8 cellular contexts compared by ENCODE assay signal in genomic region chr6:131134220-131134831, GRCh38. TPM values are rescaled to one million over a fixed set of nuclear protein-coding genes. Genes with fewer than 3 reads are reported as not detected.
DNase-seq lines count a peak whose midpoint lies in the region; FAIRE-seq and TF ChIP-seq lines count a peak whose summit lies in the region.

No MANE protein-coding gene starts in this region.

- peak overlapping the region; percentile 81 for H3K27ac ChIP-seq in C4-2B
- H3K27ac ChIP-seq in endodermal cell (ENCODE audit: low read depth, low read length), result no peak overlapping the region
- no peak overlapping the region for H3K27ac ChIP-seq in neuronal stem cell (replicated peaks; ENCODE audit: low read length)

- H3K36me3 ChIP-seq in endodermal cell (ENCODE audit: control insufficient read depth, insufficient read depth, low read length) (no peaks in the 10 kb centered on the region), neuronal stem cell (replicated peaks in 1 of 2; ENCODE audit: control insufficient read depth in 2 of 2, insufficient read depth in 2 of 2, low read length in 2 of 2) (no peaks in the 10 kb centered on the region)

- H3K27ac Mint-ChIP-seq in endodermal cell, result no peak overlapping the region

- H3K4me3 ChIP-seq in NB4 (ENCODE audit: low read depth, low read length) (peak overlapping the region; percentile 58), endodermal cell (ENCODE audit: low read length) (peak overlapping the region; percentile 82), neuronal stem cell (ENCODE audit: low read length in 2 of 2) (peak overlapping the region in 1 of 2 donors; percentile 51)

- H2AFZ ChIP-seq in neuronal stem cell (ENCODE audit: low read length), result peak overlapping the region; percentile 99

- peaks cover 6% of the 10 kb centered on the region for H3K4me1 Mint-ChIP-seq in endodermal cell

- H3K79me1 ChIP-seq in neuronal stem cell (ENCODE audit: low read depth, low read length), result peaks cover 2% of the 10 kb centered on the region

- no peak overlapping the region for H2BK12ac ChIP-seq in neuronal stem cell (ENCODE audit: low read length)

- no peak overlapping the region for H2BK120ac ChIP-seq in neuronal stem cell (ENCODE audit: low read depth, low read length)

- H3K9me3 Mint-ChIP-seq in endodermal cell, result no peaks in the 10 kb centered on the region

- no peak overlapping the region for H3K4ac ChIP-seq in neuronal stem cell (ENCODE audit: low read length)

- peaks cover 4% of the 10 kb centered on the region for H3K36me3 Mint-ChIP-seq in endodermal cell (ENCODE audit: low read depth)

- H3K4me3 Mint-ChIP-seq in endodermal cell, result peak overlapping the region; percentile 70

- no peak for FAIRE-seq in urothelium cell line (lab: Jason Lieb, UNC)

- no peak overlapping the region for H2BK15ac ChIP-seq in neuronal stem cell (ENCODE audit: low read length)

- H3K9ac ChIP-seq in endodermal cell (ENCODE audit: extremely low read depth, low read length, poor library complexity, severe bottlenecking), result no peak overlapping the region
- no peak overlapping the region for H3K9ac ChIP-seq in neuronal stem cell (ENCODE audit: low read depth, low read length, poor library complexity)

- H3K23ac ChIP-seq in neuronal stem cell (ENCODE audit: low read depth, low read length, poor library complexity), result no peak overlapping the region

- H3K27me3 ChIP-seq in endodermal cell (ENCODE audit: control insufficient read depth, insufficient read depth, low read length, poor library complexity, severe bottlenecking) (no peaks in the 10 kb centered on the region), neuronal stem cell (ENCODE audit: control insufficient read depth in 3 of 3, insufficient read depth in 3 of 3, low read depth in 1 of 3, low read length in 3 of 3) (no peaks in the 10 kb centered on the region)

- no peak overlapping the region for H4K8ac ChIP-seq in neuronal stem cell (ENCODE audit: low read depth, low read length)

- H2AK5ac ChIP-seq in neuronal stem cell (ENCODE audit: low read depth, low read length), result no peak overlapping the region

- 91 to 96% methylated on average over 4 to 12 of the region's 12 CpGs for WGBS in endodermal cell (ENCODE audit: insufficient coverage in 1 of 2, insufficient read length in 1 of 2), 2 experiments
- WGBS in neuronal stem cell (ENCODE audit: extremely low coverage in 2 of 2, insufficient read length in 2 of 2, insufficient replicate concordance in 1 of 2), 2 donors, result no CpG with 5 or more reads among the region's 12 CpGs

- H3K4me1 ChIP-seq in endodermal cell (ENCODE audit: control insufficient read depth, insufficient read depth, low read length) (no peaks in the 10 kb centered on the region), neuronal stem cell (ENCODE audit: control insufficient read depth in 2 of 2, insufficient read depth in 1 of 2, low read depth in 1 of 2, low read length in 2 of 2) (peaks cover 0 to 9% of the 10 kb centered on the region in 2 donors)

- peaks cover 20% of the 10 kb centered on the region for H3K27me3 Mint-ChIP-seq in endodermal cell (ENCODE audit: insufficient read depth)

- H3K14ac ChIP-seq in neuronal stem cell (ENCODE audit: low read length), result no peak overlapping the region

- H3K4me2 ChIP-seq in neuronal stem cell (ENCODE audit: insufficient read depth, low read length, poor library complexity, severe bottlenecking), result no peak overlapping the region

- TF ChIP-seq CTCF in C4-2B (conservative IDR thresholded peaks at IDR 0.05) (no peak), NB4 (IDR thresholded peaks at IDR 0.05; ENCODE audit: low read depth, low read length) (no peak), endodermal cell (conservative IDR thresholded peaks at IDR 0.05) (no peak)

- H3K9me3 ChIP-seq in endodermal cell (ENCODE audit: control insufficient read depth, low read length), result no peaks in the 10 kb centered on the region
- peaks cover 0 to 5% of the 10 kb centered on the region in 2 donors for H3K9me3 ChIP-seq in neuronal stem cell (replicated peaks in 1 of 2; ENCODE audit: control insufficient read depth in 2 of 2, insufficient read depth in 1 of 2, low read depth in 1 of 2, low read length in 2 of 2)

- no peak overlapping the region for H3K18ac ChIP-seq in neuronal stem cell (ENCODE audit: low read length)

- H4K91ac ChIP-seq in neuronal stem cell (ENCODE audit: low read depth, low read length, poor library complexity), result no peak overlapping the region

- H2BK5ac ChIP-seq in neuronal stem cell (ENCODE audit: low read length), result no peak overlapping the region

- no peak for TF ChIP-seq POLR2A in NB4 (IDR thresholded peaks at IDR 0.05; ENCODE audit: extremely low read depth, insufficient read length)
- TF ChIP-seq POLR2A in erythroblast (IDR thresholded peaks at IDR 0.05; ENCODE audit: low read length), result no peak

- DNase-seq in NB4 (ENCODE audit: low read depth), result no peak
- no peak for DNase-seq in endodermal cell
- no peak for DNase-seq in neuronal stem cell (ENCODE audit: low spot score)
- no peak for DNase-seq in urothelium cell line (ENCODE audit: low spot score)
- no peak for DNase-seq in stimulated activated CD4-positive, alpha-beta T cell treated with anti-CD3 and anti-CD28 coated beads, Interleukin-1b, Interleukin-23, amount 100 ng/mL, for 48 hours
- no peak for DNase-seq in NCI-H526 treated with DMSO at 0.1 percent for 48 hours (lab: John Stamatoyannopoulos, UW)
- no peak for DNase-seq in erythroblast (lab: John Stamatoyannopoulos, UW)

RNA-seq across cellular contexts. Expression of gene AKAP7, which starts 0.9 kb away (rescaled TPM):
- 1 to 10 TPM; 6.2 to 6.7 TPM for total RNA-seq in endodermal cell
- 8.0 TPM for polyA plus RNA-seq in endodermal cell (2013, experiment 1 of 2)
- 6.7 TPM for polyA plus RNA-seq in endodermal cell (2013, experiment 2 of 2)
- polyA plus RNA-seq in neuronal stem cell (2013, experiment 1 of 2), result 5.8 TPM
- polyA plus RNA-seq in neuronal stem cell (2013, experiment 2 of 2), result 5.9 TPM
